Comparison of ENCODE assay signal across 33 cellular contexts in the genomic region with DNA sequence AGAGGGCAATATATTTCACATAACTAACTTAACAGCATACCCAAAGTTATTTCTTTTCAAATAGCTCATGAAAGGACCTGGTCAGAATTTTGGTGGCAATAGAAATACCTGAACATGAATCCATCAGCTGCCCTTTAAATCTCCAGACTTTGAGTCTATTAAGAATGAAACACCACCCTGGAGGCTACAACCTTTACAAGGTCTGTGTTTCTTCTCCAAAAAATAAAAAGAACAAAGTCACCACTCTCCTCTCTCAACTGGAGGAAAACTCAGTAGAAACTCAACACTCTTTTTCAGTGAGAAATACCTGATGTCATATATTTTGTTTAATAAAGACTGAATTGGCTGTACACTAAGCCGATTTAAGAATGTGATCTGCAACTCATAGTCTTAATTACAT.
"Had no signal": no experiment of that assay in that cellular context is flagged by ENCODE, and none has a peak within 500 bp of the region (broad histone marks: within the 10 kb centered on the region; RNA-seq: fewer than 3 reads in every experiment).

No MANE protein-coding gene starts in this region.

- H3K9me3 Mint-ChIP-seq: activated CD8-positive, alpha-beta T cell treated with anti-CD3 and anti-CD28 coated beads for 36 hours; activated naive CD4-positive, alpha-beta T cell treated with anti-CD3 and anti-CD28 coated beads, Interleukin-2, amount 10 ng/mL, durations not matched to agents 7 days and 5 days; activated naive CD4-positive, alpha-beta T cell treated with anti-CD3 and anti-CD28 coated beads, Interleukin-2, amount 50 U/mL, for 72 hours; activated naive CD8-positive, alpha-beta T cell treated with anti-CD3 and anti-CD28 coated beads, Interleukin-2, amount 10 ng/mL, durations not matched to agents 7 days and 5 days; activated T-helper 1 cell treated with anti-CD3 and anti-CD28 coated beads, Interleukin-12 subunit alpha, Interleukin-12 subunit beta, Interleukin-2, Interleukin-4 antibody, amounts not matched to agents 30 ng/mL and 10 ng/mL and 1 ng/mL, durations not matched to agents 14 hours and 24 hours and 36 hours; dendritic cell treated with granulocyte-macrophage colony-stimulating factor and Interleukin-4, amounts not matched to agents 40 ng/mL and 50 ng/mL, for 4 days; T-helper 2 cell treated with Interferon-gamma antibody and Interleukin-4, amounts not matched to agents 5 μg/mL and 100 μg/mL, for 36 hours; WTC11 had no signal

- ATAC-seq: activated CD8-positive, alpha-beta T cell treated with anti-CD3 and anti-CD28 coated beads for 36 hours; activated naive CD4-positive, alpha-beta T cell treated with anti-CD3 and anti-CD28 coated beads, Interleukin-2, amount 50 U/mL, for 72 hours; esophagus mucosa; T-helper 17 cell; WTC11 had no signal

- H3K4me3 Mint-ChIP-seq: activated CD8-positive, alpha-beta T cell treated with anti-CD3 and anti-CD28 coated beads for 36 hours; activated naive CD4-positive, alpha-beta T cell treated with anti-CD3 and anti-CD28 coated beads, Interleukin-2, amount 10 ng/mL, durations not matched to agents 7 days and 5 days; activated naive CD8-positive, alpha-beta T cell treated with anti-CD3 and anti-CD28 coated beads, Interleukin-2, amount 10 ng/mL, durations not matched to agents 7 days and 5 days; activated T-helper 1 cell treated with anti-CD3 and anti-CD28 coated beads, Interleukin-12 subunit alpha, Interleukin-12 subunit beta, Interleukin-2, Interleukin-4 antibody, amounts not matched to agents 30 ng/mL and 10 ng/mL and 1 ng/mL, durations not matched to agents 14 hours and 24 hours and 36 hours; dendritic cell treated with granulocyte-macrophage colony-stimulating factor and Interleukin-4, amounts not matched to agents 40 ng/mL and 50 ng/mL, for 4 days; endodermal cell; T-helper 17 cell; T-helper 2 cell treated with Interferon-gamma antibody and Interleukin-4, amounts not matched to agents 5 μg/mL and 100 μg/mL, for 36 hours had no signal

- DNase-seq: activated CD4-positive, alpha-beta T cell treated with anti-CD3 and anti-CD28 coated beads for 1 hour; activated CD4-positive, alpha-beta T cell treated with anti-CD3 and anti-CD28 coated beads for 4 hours; activated CD4-positive, alpha-beta T cell treated with anti-CD3 and anti-CD28 coated beads, Interleukin-2, amount 50 U/mL, for 1 hour; activated CD4-positive, alpha-beta T cell treated with anti-CD3 and anti-CD28 coated beads, Interleukin-2, amount 50 U/mL, for 48 hours; activated CD8-positive, alpha-beta memory T cell treated with anti-CD3 and anti-CD28 coated beads for 24 hours; activated CD8-positive, alpha-beta T cell treated with anti-CD3 and anti-CD28 coated beads for 36 hours; activated gamma-delta T cell; activated naive CD4-positive, alpha-beta T cell; activated naive CD4-positive, alpha-beta T cell treated with anti-CD3 and anti-CD28 coated beads, Interleukin-2, amount 10 ng/mL, durations not matched to agents 7 days and 5 days; activated naive CD8-positive, alpha-beta T cell treated with anti-CD3 and anti-CD28 coated beads, Interleukin-2, amount 10 ng/mL, durations not matched to agents 7 days and 5 days; activated T-cell treated with anti-CD3 and anti-CD28 coated beads, Interleukin-2, amount 50 U/mL, for 1 hour; activated T-cell treated with anti-CD3 and anti-CD28 coated beads, Interleukin-2, amount 50 U/mL, for 48 hours; central memory CD4-positive, alpha-beta T cell; dorsolateral prefrontal cortex; effector memory CD4-positive, alpha-beta T cell; foreskin fibroblast; head of caudate nucleus; T-helper 1 cell; T-helper 17 cell; T1000 had no signal

- H3K4me1 Mint-ChIP-seq: T-helper 17 cell had no signal

- H3K36me3 Mint-ChIP-seq: activated naive CD4-positive, alpha-beta T cell treated with anti-CD3 and anti-CD28 coated beads, Interleukin-2, amount 10 ng/mL, durations not matched to agents 7 days and 5 days; activated naive CD4-positive, alpha-beta T cell treated with anti-CD3 and anti-CD28 coated beads, Interleukin-2, amount 50 U/mL, for 72 hours; activated naive CD8-positive, alpha-beta T cell treated with anti-CD3 and anti-CD28 coated beads, Interleukin-2, amount 10 ng/mL, durations not matched to agents 7 days and 5 days; brain; WTC11 had no signal

- H3K27me3 Mint-ChIP-seq: dendritic cell treated with granulocyte-macrophage colony-stimulating factor and Interleukin-4, amounts not matched to agents 40 ng/mL and 50 ng/mL, for 4 days had no signal

- H3K27me3 ChIP-seq: ascending aorta, breast epithelium, cardiac muscle cell, dorsolateral prefrontal cortex had no signal

- H3K36me3 ChIP-seq: ascending aorta, breast epithelium, cardiac muscle cell had no signal

- H3K4me3 ChIP-seq: ascending aorta, breast epithelium, cardiac muscle cell, coronary artery, dorsolateral prefrontal cortex had no signal

- H3K27ac Mint-ChIP-seq: activated CD8-positive, alpha-beta T cell treated with anti-CD3 and anti-CD28 coated beads for 36 hours; activated naive CD4-positive, alpha-beta T cell treated with anti-CD3 and anti-CD28 coated beads, Interleukin-2, amount 10 ng/mL, durations not matched to agents 7 days and 5 days; activated naive CD4-positive, alpha-beta T cell treated with anti-CD3 and anti-CD28 coated beads, Interleukin-2, amount 50 U/mL, for 72 hours; activated naive CD8-positive, alpha-beta T cell treated with anti-CD3 and anti-CD28 coated beads, Interleukin-2, amount 10 ng/mL, durations not matched to agents 7 days and 5 days; activated T-helper 1 cell treated with anti-CD3 and anti-CD28 coated beads, Interleukin-12 subunit alpha, Interleukin-12 subunit beta, Interleukin-2, Interleukin-4 antibody, amounts not matched to agents 30 ng/mL and 10 ng/mL and 1 ng/mL, durations not matched to agents 14 hours and 24 hours and 36 hours; dendritic cell treated with granulocyte-macrophage colony-stimulating factor and Interleukin-4, amounts not matched to agents 40 ng/mL and 50 ng/mL, for 4 days; endodermal cell; T-helper 17 cell; T-helper 2 cell treated with Interferon-gamma antibody and Interleukin-4, amounts not matched to agents 5 μg/mL and 100 μg/mL, for 36 hours; WTC11 had no signal

- H3K27ac ChIP-seq: ascending aorta, breast epithelium, cardiac muscle cell, coronary artery, dorsolateral prefrontal cortex, VCaP had no signal

- H3K9me3 ChIP-seq: ascending aorta, breast epithelium had no signal
